ENCODE assay signal across 1 cellular context in the genomic region with DNA sequence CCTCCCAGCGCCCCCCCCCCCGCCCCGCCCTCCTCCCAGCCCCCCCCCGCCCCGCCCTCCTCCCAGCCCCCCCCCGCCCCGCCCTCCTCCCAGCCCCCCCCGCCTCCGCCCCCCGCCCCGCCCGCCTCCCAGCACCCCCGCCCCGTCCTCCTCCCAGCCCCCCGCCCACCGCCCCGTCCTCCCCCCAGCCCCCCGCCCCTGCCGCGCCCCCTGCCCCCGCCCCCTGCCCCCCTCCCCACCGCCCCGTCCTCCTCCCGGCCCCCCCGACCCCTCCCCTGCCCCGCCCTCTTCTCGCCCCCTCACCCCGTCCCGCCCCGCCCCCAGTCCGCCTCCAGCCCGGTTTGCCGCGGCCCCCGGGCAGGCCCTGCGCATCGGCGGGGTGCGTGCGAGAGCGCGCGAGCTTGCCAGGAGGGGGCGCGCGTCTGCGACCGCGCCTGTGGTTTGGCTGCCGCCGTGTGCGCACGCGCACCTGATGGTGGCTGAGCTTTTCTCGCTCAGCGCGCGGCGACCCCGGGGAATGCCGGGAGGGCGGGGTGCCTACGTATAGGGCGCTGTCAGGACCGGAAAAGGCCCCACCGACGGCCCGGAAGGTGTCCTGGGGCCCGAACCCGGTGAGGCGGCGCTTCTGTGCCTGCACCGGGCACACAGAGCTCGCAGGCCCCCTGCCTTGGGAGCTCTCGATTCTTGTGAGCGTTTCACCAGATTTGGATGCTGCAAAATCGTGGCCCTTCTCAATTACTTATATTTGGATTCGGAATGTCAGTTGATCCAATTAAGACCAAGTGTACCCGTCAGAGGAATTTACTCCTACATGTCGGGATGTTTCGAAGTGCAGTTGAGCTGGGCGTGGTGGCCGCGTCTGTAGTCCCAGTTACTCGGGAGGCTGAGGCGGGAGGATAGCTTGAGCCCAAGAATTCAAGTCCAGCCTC.
TF ChIP-seq lines count a peak whose summit lies in the region.

No MANE protein-coding gene starts in this region.

TF ChIP-seq in HepG2, 621 proteins besides CTCF, POLR2A, EP300 and RAD21 (continued from another document and continues in another):
- TF ChIP-seq ERF (CRISPR knock-in tag; IDR thresholded peaks at IDR 0.05) (peak; percentile 95), ZNF264 (CRISPR knock-in tag; IDR thresholded peaks at IDR 0.05) (peak; percentile 93), HNRNPL (IDR thresholded peaks at IDR 0.05; ENCODE audit: low read depth, low read length) (no peak), ZNF713 (CRISPR knock-in tag; IDR thresholded peaks at IDR 0.05) (no peak), FOXK1 (CRISPR knock-in tag; IDR thresholded peaks at IDR 0.05; ENCODE audit: borderline replicate concordance, low read depth) (peak; percentile 66; the same call in 1 of the 2 replicates), PRPF4 (IDR thresholded peaks at IDR 0.05; ENCODE audit: low read depth, low read length, poor library complexity, severe bottlenecking) (no peak), CREM (IDR thresholded peaks at IDR 0.05) (peak; percentile 59), CREM (CRISPR knock-in tag; IDR thresholded peaks at IDR 0.05) (no peak), ZFP1 (CRISPR knock-in tag; IDR thresholded peaks at IDR 0.05) (peak; percentile 30; the same call in 1 of the 2 replicates), FOXP1 (IDR thresholded peaks at IDR 0.05) (no peak), FOXP1 (CRISPR knock-in tag; IDR thresholded peaks at IDR 0.05) (no peak), RNF219 (CRISPR knock-in tag; IDR thresholded peaks at IDR 0.05) (no peak), SNAPC2 (CRISPR knock-in tag; IDR thresholded peaks at IDR 0.05) (no peak), HOXA5 (CRISPR knock-in tag; IDR thresholded peaks at IDR 0.05) (peak; percentile 89), CREBL2 (CRISPR knock-in tag; IDR thresholded peaks at IDR 0.05; ENCODE audit: borderline replicate concordance) (0 out of 2 replicates have a peak, but pooled peaks have one; percentile 45), ZNF232 (CRISPR knock-in tag; IDR thresholded peaks at IDR 0.05; ENCODE audit: borderline replicate concordance) (peak; percentile 68; the same call in 1 of the 2 replicates), ZNF317 (CRISPR knock-in tag; IDR thresholded peaks at IDR 0.05) (0 out of 2 replicates have a peak, but pooled peaks have one; percentile 57), ESRRA (CRISPR knock-in tag; IDR thresholded peaks at IDR 0.05; ENCODE audit: low read depth) (no peak), ZNF574 (CRISPR knock-in tag; IDR thresholded peaks at IDR 0.05) (peak; percentile 90), EHMT2 (IDR thresholded peaks at IDR 0.05; ENCODE audit: borderline replicate concordance, low read depth, low read length) (no peak), ZNF7 (CRISPR knock-in tag; IDR thresholded peaks at IDR 0.05) (no peak), ARID2 (CRISPR knock-in tag; IDR thresholded peaks at IDR 0.05; ENCODE audit: borderline replicate concordance) (no peak), ZNF30 (CRISPR knock-in tag; IDR thresholded peaks at IDR 0.05) (no peak), JDP2 (CRISPR knock-in tag; IDR thresholded peaks at IDR 0.05; ENCODE audit: borderline replicate concordance) (no peak), AGO2 (optimal IDR thresholded peaks at IDR 0.05; ENCODE audit: low read depth, low read length) (no peak), ZNF33A (CRISPR knock-in tag; IDR thresholded peaks at IDR 0.05; ENCODE audit: borderline replicate concordance) (no peak), SMAD9 (CRISPR knock-in tag; IDR thresholded peaks at IDR 0.05) (no peak), ZNF550 (CRISPR knock-in tag; IDR thresholded peaks at IDR 0.05; ENCODE audit: borderline replicate concordance) (no peak), ZSCAN20 (CRISPR knock-in tag; IDR thresholded peaks at IDR 0.05; ENCODE audit: borderline replicate concordance) (no peak; the same call in 1 of the 2 replicates), GABPB1 (CRISPR knock-in tag; IDR thresholded peaks at IDR 0.05) (peak; percentile 96), NR1H2 (CRISPR knock-in tag; IDR thresholded peaks at IDR 0.05; ENCODE audit: borderline replicate concordance, low read depth) (no peak), ZNF672 (CRISPR knock-in tag; IDR thresholded peaks at IDR 0.05) (0 out of 2 replicates have a peak, but pooled peaks have one; percentile 31), PCBP2 (optimal IDR thresholded peaks at IDR 0.05; ENCODE audit: low read depth, low read length, poor library complexity, severe bottlenecking) (no peak), HNRNPK (IDR thresholded peaks at IDR 0.05; ENCODE audit: low read depth, low read length, poor library complexity, severe bottlenecking) (no peak), ZNF547 (CRISPR knock-in tag; IDR thresholded peaks at IDR 0.05) (no peak), MLX (CRISPR knock-in tag; IDR thresholded peaks at IDR 0.05) (peak; percentile 45; the same call in 1 of the 2 replicates)
- TF ChIP-seq, protein P1, sequence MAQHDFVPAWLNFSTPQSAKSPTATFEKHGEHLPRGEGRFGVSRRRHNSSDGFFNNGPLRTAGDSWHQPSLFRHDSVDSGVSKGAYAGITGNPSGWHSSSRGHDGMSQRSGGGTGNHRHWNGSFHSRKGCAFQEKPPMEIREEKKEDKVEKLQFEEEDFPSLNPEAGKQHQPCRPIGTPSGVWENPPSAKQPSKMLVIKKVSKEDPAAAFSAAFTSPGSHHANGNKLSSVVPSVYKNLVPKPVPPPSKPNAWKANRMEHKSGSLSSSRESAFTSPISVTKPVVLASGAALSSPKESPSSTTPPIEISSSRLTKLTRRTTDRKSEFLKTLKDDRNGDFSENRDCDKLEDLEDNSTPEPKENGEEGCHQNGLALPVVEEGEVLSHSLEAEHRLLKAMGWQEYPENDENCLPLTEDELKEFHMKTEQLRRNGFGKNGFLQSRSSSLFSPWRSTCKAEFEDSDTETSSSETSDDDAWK (CRISPR knock-in tag; IDR thresholded peaks at IDR 0.05), result no peak
- TF ChIP-seq, protein P2, sequence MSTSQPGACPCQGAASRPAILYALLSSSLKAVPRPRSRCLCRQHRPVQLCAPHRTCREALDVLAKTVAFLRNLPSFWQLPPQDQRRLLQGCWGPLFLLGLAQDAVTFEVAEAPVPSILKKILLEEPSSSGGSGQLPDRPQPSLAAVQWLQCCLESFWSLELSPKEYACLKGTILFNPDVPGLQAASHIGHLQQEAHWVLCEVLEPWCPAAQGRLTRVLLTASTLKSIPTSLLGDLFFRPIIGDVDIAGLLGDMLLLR (CRISPR knock-in tag; IDR thresholded peaks at IDR 0.05), result peak; percentile 80; the same call in 1 of the 2 replicates
- TF ChIP-seq, protein P3, sequence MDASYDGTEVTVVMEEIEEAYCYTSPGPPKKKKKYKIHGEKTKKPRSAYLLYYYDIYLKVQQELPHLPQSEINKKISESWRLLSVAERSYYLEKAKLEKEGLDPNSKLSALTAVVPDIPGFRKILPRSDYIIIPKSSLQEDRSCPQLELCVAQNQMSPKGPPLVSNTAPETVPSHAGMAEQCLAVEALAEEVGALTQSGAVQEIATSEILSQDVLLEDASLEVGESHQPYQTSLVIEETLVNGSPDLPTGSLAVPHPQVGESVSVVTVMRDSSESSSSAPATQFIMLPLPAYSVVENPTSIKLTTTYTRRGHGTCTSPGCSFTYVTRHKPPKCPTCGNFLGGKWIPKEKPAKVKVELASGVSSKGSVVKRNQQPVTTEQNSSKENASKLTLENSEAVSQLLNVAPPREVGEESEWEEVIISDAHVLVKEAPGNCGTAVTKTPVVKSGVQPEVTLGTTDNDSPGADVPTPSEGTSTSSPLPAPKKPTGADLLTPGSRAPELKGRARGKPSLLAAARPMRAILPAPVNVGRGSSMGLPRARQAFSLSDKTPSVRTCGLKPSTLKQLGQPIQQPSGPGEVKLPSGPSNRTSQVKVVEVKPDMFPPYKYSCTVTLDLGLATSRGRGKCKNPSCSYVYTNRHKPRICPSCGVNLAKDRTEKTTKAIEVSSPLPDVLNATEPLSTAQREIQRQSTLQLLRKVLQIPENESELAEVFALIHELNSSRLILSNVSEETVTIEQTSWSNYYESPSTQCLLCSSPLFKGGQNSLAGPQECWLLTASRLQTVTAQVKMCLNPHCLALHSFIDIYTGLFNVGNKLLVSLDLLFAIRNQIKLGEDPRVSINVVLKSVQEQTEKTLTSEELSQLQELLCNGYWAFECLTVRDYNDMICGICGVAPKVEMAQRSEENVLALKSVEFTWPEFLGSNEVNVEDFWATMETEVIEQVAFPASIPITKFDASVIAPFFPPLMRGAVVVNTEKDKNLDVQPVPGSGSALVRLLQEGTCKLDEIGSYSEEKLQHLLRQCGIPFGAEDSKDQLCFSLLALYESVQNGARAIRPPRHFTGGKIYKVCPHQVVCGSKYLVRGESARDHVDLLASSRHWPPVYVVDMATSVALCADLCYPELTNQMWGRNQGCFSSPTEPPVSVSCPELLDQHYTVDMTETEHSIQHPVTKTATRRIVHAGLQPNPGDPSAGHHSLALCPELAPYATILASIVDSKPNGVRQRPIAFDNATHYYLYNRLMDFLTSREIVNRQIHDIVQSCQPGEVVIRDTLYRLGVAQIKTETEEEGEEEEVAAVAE (CRISPR knock-in tag; IDR thresholded peaks at IDR 0.05; ENCODE audit: borderline replicate concordance), result peak; percentile 31; the same call in 1 of the 2 replicates
- TF ChIP-seq, protein P4, sequence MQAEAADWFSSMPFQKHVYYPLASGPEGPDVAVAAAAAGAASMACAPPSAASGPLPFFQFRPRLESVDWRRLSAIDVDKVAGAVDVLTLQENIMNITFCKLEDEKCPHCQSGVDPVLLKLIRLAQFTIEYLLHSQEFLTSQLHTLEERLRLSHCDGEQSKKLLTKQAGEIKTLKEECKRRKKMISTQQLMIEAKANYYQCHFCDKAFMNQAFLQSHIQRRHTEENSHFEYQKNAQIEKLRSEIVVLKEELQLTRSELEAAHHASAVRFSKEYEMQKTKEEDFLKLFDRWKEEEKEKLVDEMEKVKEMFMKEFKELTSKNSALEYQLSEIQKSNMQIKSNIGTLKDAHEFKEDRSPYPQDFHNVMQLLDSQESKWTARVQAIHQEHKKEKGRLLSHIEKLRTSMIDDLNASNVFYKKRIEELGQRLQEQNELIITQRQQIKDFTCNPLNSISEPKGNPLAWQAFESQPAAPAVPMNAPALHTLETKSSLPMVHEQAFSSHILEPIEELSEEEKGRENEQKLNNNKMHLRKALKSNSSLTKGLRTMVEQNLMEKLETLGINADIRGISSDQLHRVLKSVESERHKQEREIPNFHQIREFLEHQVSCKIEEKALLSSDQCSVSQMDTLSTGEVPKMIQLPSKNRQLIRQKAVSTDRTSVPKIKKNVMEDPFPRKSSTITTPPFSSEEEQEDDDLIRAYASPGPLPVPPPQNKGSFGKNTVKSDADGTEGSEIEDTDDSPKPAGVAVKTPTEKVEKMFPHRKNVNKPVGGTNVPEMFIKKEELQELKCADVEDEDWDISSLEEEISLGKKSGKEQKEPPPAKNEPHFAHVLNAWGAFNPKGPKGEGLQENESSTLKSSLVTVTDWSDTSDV (CRISPR knock-in tag; IDR thresholded peaks at IDR 0.05), result no peak
- TF ChIP-seq, protein P5, sequence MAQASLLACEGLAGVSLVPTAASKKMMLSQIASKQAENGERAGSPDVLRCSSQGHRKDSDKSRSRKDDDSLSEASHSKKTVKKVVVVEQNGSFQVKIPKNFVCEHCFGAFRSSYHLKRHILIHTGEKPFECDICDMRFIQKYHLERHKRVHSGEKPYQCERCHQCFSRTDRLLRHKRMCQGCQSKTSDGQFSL (CRISPR knock-in tag; IDR thresholded peaks at IDR 0.05), result peak; percentile 38; the same call in 1 of the 2 replicates
- TF ChIP-seq, protein P6, sequence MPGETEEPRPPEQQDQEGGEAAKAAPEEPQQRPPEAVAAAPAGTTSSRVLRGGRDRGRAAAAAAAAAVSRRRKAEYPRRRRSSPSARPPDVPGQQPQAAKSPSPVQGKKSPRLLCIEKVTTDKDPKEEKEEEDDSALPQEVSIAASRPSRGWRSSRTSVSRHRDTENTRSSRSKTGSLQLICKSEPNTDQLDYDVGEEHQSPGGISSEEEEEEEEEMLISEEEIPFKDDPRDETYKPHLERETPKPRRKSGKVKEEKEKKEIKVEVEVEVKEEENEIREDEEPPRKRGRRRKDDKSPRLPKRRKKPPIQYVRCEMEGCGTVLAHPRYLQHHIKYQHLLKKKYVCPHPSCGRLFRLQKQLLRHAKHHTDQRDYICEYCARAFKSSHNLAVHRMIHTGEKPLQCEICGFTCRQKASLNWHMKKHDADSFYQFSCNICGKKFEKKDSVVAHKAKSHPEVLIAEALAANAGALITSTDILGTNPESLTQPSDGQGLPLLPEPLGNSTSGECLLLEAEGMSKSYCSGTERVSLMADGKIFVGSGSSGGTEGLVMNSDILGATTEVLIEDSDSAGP (CRISPR knock-in tag; IDR thresholded peaks at IDR 0.05; ENCODE audit: borderline replicate concordance), result peak; percentile 77; the same call in 1 of the 2 replicates
